In the genomic region with DNA sequence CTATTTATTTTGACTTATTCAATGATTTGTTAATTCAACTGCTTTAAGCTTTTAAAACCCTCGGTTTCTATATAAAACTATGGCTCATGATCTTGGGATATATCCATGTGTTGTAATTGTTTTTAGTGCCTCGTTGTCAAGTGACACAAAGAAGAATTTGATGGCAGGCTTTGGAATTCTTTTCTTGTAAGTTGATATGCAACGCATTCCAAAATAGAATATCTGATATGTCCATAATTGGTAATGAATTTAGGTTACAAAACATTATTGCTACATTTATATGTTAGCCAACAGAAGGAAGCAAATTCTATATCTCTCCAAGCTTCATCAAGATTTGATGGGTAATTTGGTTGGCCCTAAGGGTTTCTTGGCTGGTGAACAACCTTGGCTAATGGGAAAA, we compare ENCODE assay signal across 24 cellular contexts.
"Had no signal": no experiment of that assay in that cellular context is flagged by ENCODE, and none has a peak within 500 bp of the region (broad histone marks: within the 10 kb centered on the region; RNA-seq: fewer than 3 reads in every experiment).

No MANE protein-coding gene starts in this region.

- DNase-seq: activated CD4-positive, alpha-beta T cell treated with anti-CD3 and anti-CD28 coated beads for 48 hours; activated CD4-positive, alpha-beta T cell treated with anti-CD3 and anti-CD28 coated beads, Interleukin-2, amount 50 U/mL, for 4 hours; activated CD4-positive, CD25-positive, alpha-beta regulatory T cell treated with anti-CD3 and anti-CD28 coated beads, Interleukin-2, amount 50 U/mL, for 72 hours; activated CD8-positive, alpha-beta memory T cell treated with anti-CD3 and anti-CD28 coated beads, Interleukin-2, amount 10 ng/mL, durations not matched to agents 7 days and 5 days; activated CD8-positive, alpha-beta T cell treated with anti-CD3 and anti-CD28 coated beads, Interleukin-2, amount 10 ng/mL, durations not matched to agents 7 days and 5 days; activated effector memory CD4-positive, alpha-beta T cell treated with Interleukin-2 at 50 U/mL for 16 hours; activated naive CD4-positive, alpha-beta T cell; activated T-cell treated with anti-CD3 and anti-CD28 coated beads, Interleukin-2, amount 50 U/mL, for 24 hours; amniotic stem cell; body of pancreas; central memory CD4-positive, alpha-beta T cell; MG63; NCI-H1105; NCI-H1436; NCI-H187; NCI-H2081; NCI-H524; PC-3; SHP77; T-helper 17 cell; T-helper 9 cell had no signal

- H3K4me3 ChIP-seq: ascending aorta, body of pancreas, MG63, SJSA1 had no signal

- ATAC-seq: activated CD8-positive, alpha-beta memory T cell treated with anti-CD3 and anti-CD28 coated beads, Interleukin-2, amount 10 ng/mL, durations not matched to agents 7 days and 5 days; activated CD8-positive, alpha-beta T cell treated with anti-CD3 and anti-CD28 coated beads, Interleukin-2, amount 10 ng/mL, durations not matched to agents 7 days and 5 days; body of pancreas; PC-3; T-helper 17 cell; WTC11 had no signal

- H3K27ac ChIP-seq: ascending aorta, body of pancreas, SJSA1 had no signal

- H3K9me3 ChIP-seq: ascending aorta, body of pancreas, SJSA1 had no signal

- H3K4me1 ChIP-seq: ascending aorta, body of pancreas, SJSA1 had no signal

- H3K27me3 ChIP-seq: ascending aorta, body of pancreas, MG63, SJSA1 had no signal

- H3K36me3 ChIP-seq: ascending aorta, MG63, SJSA1 had no signal
